ENCODE assay signal across 1 cellular context in genomic region chr12:2893007-2893406, GRCh38.
TF ChIP-seq lines count a peak whose summit lies in the region.

No MANE protein-coding gene starts in this region.

TF ChIP-seq in HEK293, 187 proteins besides CTCF, POLR2A, EP300 and RAD21 (continued from another document):
- TF ChIP-seq ZEB2 (tag by site-specific recombination; IDR thresholded peaks at IDR 0.05) (peak; percentile 75), PBX3 (CRISPR knock-in tag; IDR thresholded peaks at IDR 0.05) (no peak), ZBTB17 (tag by site-specific recombination; IDR thresholded peaks at IDR 0.05) (peak; percentile 19; the same call in 1 of the 2 replicates), ZNF830 (tag by site-specific recombination; IDR thresholded peaks at IDR 0.05; ENCODE audit: low read depth) (no peak), ZNF302 (tag by site-specific recombination; IDR thresholded peaks at IDR 0.05; ENCODE audit: low read depth) (no peak), ZNF140 (tag by site-specific recombination; IDR thresholded peaks at IDR 0.05) (no peak), ZNF2 (tag by site-specific recombination; IDR thresholded peaks at IDR 0.05) (0 out of 2 replicates have a peak, but pooled peaks have one; percentile 46), GLIS1 (tag by site-specific recombination; IDR thresholded peaks at IDR 0.05) (no peak), KLF1 (tag by site-specific recombination; IDR thresholded peaks at IDR 0.05) (no peak), REST (tag by site-specific recombination; IDR thresholded peaks at IDR 0.05) (no peak), ZNF26 (tag by site-specific recombination; IDR thresholded peaks at IDR 0.05) (no peak), IKZF3 (tag by site-specific recombination; IDR thresholded peaks at IDR 0.05) (0 out of 2 replicates have a peak, but pooled peaks have one; percentile 36), ZBTB49 (tag by site-specific recombination; IDR thresholded peaks at IDR 0.05; ENCODE audit: low read depth) (no peak), ZNF670 (tag by site-specific recombination; IDR thresholded peaks at IDR 0.05; ENCODE audit: low read depth) (no peak)
